Comparison of ENCODE assay signal across 8 cellular contexts in the genomic region with DNA sequence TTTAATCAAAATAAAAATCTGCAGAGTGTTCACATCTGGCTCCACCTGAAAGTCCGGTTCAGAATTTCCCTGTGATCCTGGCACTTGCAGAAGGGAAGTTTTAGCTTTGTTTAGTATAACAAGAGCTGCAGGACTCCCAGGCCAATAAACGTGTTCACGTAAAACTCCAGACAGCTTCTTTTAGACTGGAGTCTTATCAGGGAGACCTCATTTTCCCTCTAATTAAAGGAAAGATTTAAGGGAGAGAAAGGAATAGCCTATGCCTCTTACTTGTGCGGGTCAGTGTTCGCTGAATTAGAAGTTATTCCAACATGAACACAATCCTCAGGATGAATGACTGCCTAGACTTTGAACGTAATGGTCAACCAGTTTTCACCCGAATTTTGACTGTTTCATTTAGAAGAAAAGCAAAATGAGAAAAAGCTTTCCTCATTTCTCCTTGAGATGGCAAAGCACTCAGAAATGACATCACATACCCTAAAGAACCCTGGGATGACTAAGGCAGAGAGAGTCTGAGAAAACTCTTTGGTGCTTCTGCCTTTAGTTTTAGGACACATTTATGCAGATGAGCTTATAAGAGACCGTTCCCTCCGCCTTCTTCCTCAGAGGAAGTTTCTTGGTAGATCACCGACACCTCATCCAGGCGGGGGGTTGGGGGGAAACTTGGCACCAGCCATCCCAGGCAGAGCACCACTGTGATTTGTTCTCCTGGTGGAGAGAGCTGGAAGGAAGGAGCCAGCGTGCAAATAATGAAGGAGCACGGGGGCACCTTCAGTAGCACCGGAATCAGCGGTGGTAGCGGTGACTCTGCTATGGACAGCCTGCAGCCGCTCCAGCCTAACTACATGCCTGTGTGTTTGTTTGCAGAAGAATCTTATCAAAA.
A peak's percentile ranks its signal among the peaks of the same experiment; 100 is the strongest.
DNase-seq lines count a peak whose midpoint lies in the region; ATAC-seq and TF ChIP-seq lines count a peak whose summit lies in the region.

No MANE protein-coding gene starts in this region.

- peak; percentile 71 for TF ChIP-seq CTCF in HFFc6 (IDR thresholded peaks at IDR 0.05)
- TF ChIP-seq CTCF in MCF 10A (IDR thresholded peaks at IDR 0.05; ENCODE audit: unreplicated experiment), result peak; percentile 12

- H3K27ac Mint-ChIP-seq in HFFc6 (peak overlapping the region; percentile 96), MCF 10A (ENCODE audit: low read depth, unreplicated experiment) (peak overlapping the region; percentile 87)

- POLR2A ChIA-PET in MCF 10A (lab: Yijun Ruan, JAX), result interaction anchor here (0.5 to 7.6 kb wide), 33 partner anchors 8 to 1398 kb away, joined by 3 to 177 read pairs (median 8); no protein-coding TSS in a partner anchor

- H3K36me3 Mint-ChIP-seq in HFFc6 (ENCODE audit: low read depth) (peaks cover 48% of the 10 kb centered on the region), MCF 10A (ENCODE audit: insufficient read depth, unreplicated experiment) (peaks cover 6% of the 10 kb centered on the region)

- peaks cover 0 to 3% (median 3%) of the 10 kb centered on the region in 3 donors for H3K36me3 ChIP-seq in skeletal muscle tissue (ENCODE audit: control insufficient read depth in 3 of 3, insufficient read depth in 3 of 3, low read length in 3 of 3)

- H3K4me1 ChIP-seq in skeletal muscle tissue (ENCODE audit: control insufficient read depth in 3 of 3, insufficient read depth in 3 of 3, low read length in 3 of 3), result peaks cover 10 to 28% (median 24%) of the 10 kb centered on the region in 3 donors

- peaks cover 6% of the 10 kb centered on the region for H3K27me3 Mint-ChIP-seq in HFFc6 (ENCODE audit: insufficient read depth)
- H3K27me3 Mint-ChIP-seq in MCF 10A (ENCODE audit: insufficient read depth, unreplicated experiment), result no peaks in the 10 kb centered on the region

- peak overlapping the region; percentile 94 for H3K27ac ChIP-seq in skeletal muscle tissue (ENCODE audit: low read depth, low read length)

- peak; percentile 93 for ATAC-seq in SK-N-SH treated with all-trans-retinoic acid at 6 μM for 48 hours

- H3K9me3 Mint-ChIP-seq in HFFc6, result no peaks in the 10 kb centered on the region
- H3K9me3 Mint-ChIP-seq in MCF 10A (ENCODE audit: unreplicated experiment), result no peaks in the 10 kb centered on the region

- H3K4me1 Mint-ChIP-seq in HFFc6 (ENCODE audit: low read depth) (peaks cover 51% of the 10 kb centered on the region), MCF 10A (ENCODE audit: insufficient read depth, unreplicated experiment) (peaks cover 38% of the 10 kb centered on the region)

- CTCF ChIA-PET in MCF 10A (lab: Yijun Ruan, JAX), result interaction anchor here (0.7 to 3.8 kb wide), 29 partner anchors 10 to 114 kb away, joined by 3 to 27 read pairs (median 5); no protein-coding TSS in a partner anchor

- H3K4me3 Mint-ChIP-seq in HFFc6 (peak overlapping the region; percentile 100), MCF 10A (ENCODE audit: unreplicated experiment) (peak overlapping the region; percentile 79)

- no peaks in the 10 kb centered on the region for H3K27me3 ChIP-seq in skeletal muscle tissue (ENCODE audit: control insufficient read depth in 3 of 3, insufficient read depth in 3 of 3, low read length in 3 of 3)

- H3K4me3 ChIP-seq in iPS-18c (ENCODE audit: insufficient read depth, low read depth, low read length), result peak overlapping the region; percentile 50
- peak overlapping the region; percentile 79 to 97 (median 89) for H3K4me3 ChIP-seq in skeletal muscle tissue (ENCODE audit: low read length in 3 of 3)

- H3K9me3 ChIP-seq in iPS-18c (ENCODE audit: control insufficient read depth, insufficient read depth, low read length), result no peaks in the 10 kb centered on the region
- H3K9me3 ChIP-seq in skeletal muscle tissue (ENCODE audit: control insufficient read depth in 3 of 3, low read length in 3 of 3), result no peaks in the 10 kb centered on the region

- BruUV-seq in MCF 10A (replicated peaks; lab: Mats Ljungman, UMichigan), result no TSS peak

- H3K9ac ChIP-seq in skeletal muscle tissue (ENCODE audit: low read depth in 1 of 3, low read length in 3 of 3), result peak overlapping the region; percentile 81 to 94 (median 92)

- DNase-seq in Daoy (ENCODE audit: low read depth) (peak; percentile 88), HFFc6 (peak; percentile 98), MCF 10A (ENCODE audit: unreplicated experiment) (peak; percentile 86), NCI-H1105 (lab: John Stamatoyannopoulos, UW) (no peak), D341Med (ENCODE audit: low spot score) (no peak)

- intact Hi-C loops in MCF 10A (cut with micrococcal nuclease), result loop anchor here (1.0 to 2.0 kb wide), 2 partner anchors 61 to 105 kb away; no protein-coding TSS in a partner anchor

TF ChIP-seq in SK-N-SH treated with all-trans-retinoic acid at 6 μM for 48 hours, 23 proteins besides CTCF, POLR2A, EP300 and RAD21:
- TF ChIP-seq, protein P1, sequence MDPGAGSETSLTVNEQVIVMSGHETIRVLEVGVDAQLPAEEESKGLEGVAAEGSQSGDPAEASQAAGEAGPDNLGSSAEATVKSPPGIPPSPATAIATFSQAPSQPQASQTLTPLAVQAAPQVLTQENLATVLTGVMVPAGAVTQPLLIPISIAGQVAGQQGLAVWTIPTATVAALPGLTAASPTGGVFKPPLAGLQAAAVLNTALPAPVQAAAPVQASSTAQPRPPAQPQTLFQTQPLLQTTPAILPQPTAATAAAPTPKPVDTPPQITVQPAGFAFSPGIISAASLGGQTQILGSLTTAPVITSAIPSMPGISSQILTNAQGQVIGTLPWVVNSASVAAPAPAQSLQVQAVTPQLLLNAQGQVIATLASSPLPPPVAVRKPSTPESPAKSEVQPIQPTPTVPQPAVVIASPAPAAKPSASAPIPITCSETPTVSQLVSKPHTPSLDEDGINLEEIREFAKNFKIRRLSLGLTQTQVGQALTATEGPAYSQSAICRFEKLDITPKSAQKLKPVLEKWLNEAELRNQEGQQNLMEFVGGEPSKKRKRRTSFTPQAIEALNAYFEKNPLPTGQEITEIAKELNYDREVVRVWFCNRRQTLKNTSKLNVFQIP (CRISPR knock-in tag; IDR thresholded peaks at IDR 0.05; ENCODE audit: borderline replicate concordance, low read depth), result peak; percentile 30; the same call in 1 of the 2 replicates
- TF ChIP-seq ISL1 (CRISPR knock-in tag; IDR thresholded peaks at IDR 0.05), result peak; percentile 20; the same call in 1 of the 2 replicates
- no peak for TF ChIP-seq ZC3H10 (CRISPR knock-in tag; IDR thresholded peaks at IDR 0.05)
- TF ChIP-seq, protein P2, sequence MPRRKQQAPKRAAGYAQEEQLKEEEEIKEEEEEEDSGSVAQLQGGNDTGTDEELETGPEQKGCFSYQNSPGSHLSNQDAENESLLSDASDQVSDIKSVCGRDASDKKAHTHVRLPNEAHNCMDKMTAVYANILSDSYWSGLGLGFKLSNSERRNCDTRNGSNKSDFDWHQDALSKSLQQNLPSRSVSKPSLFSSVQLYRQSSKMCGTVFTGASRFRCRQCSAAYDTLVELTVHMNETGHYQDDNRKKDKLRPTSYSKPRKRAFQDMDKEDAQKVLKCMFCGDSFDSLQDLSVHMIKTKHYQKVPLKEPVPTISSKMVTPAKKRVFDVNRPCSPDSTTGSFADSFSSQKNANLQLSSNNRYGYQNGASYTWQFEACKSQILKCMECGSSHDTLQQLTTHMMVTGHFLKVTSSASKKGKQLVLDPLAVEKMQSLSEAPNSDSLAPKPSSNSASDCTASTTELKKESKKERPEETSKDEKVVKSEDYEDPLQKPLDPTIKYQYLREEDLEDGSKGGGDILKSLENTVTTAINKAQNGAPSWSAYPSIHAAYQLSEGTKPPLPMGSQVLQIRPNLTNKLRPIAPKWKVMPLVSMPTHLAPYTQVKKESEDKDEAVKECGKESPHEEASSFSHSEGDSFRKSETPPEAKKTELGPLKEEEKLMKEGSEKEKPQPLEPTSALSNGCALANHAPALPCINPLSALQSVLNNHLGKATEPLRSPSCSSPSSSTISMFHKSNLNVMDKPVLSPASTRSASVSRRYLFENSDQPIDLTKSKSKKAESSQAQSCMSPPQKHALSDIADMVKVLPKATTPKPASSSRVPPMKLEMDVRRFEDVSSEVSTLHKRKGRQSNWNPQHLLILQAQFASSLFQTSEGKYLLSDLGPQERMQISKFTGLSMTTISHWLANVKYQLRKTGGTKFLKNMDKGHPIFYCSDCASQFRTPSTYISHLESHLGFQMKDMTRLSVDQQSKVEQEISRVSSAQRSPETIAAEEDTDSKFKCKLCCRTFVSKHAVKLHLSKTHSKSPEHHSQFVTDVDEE (CRISPR knock-in tag; IDR thresholded peaks at IDR 0.05), result peak; percentile 38; the same call in 1 of the 2 replicates
- TF ChIP-seq GLIS3 (CRISPR knock-in tag; IDR thresholded peaks at IDR 0.05), result no peak
TF ChIP-seq in SK-N-SH treated with all-trans-retinoic acid at 6 μM for 48 hours: peak in this region for 3.

Comparison
In these comparisons a context has a peak if more than half of its experiments do, and no peak if none do; other contexts are left out.
1. DNase-seq: peak in Daoy (single experiment), HFFc6 (single experiment) and MCF 10A (single experiment); none in NCI-H1105 (single experiment) and D341Med (single experiment).